16 cellular contexts compared by ENCODE assay signal in genomic region chr4:185834088-185834487, GRCh38. TPM values are rescaled to one million over a fixed set of nuclear protein-coding genes. Genes with fewer than 3 reads are reported as not detected.
DNase-seq lines count a peak whose midpoint lies in the region; ATAC-seq and TF ChIP-seq lines count a peak whose summit lies in the region.
"Had no signal": no experiment of that assay in that cellular context is flagged by ENCODE, and none has a peak within 500 bp of the region (broad histone marks: within the 10 kb centered on the region; RNA-seq: fewer than 3 reads in every experiment).

No MANE protein-coding gene starts in this region.

- no peak overlapping the region for H2BK5ac ChIP-seq in H9 (ENCODE audit: insufficient read length, low read length)

- H3K18ac ChIP-seq in H9 (ENCODE audit: insufficient read length, low read depth, low read length) = no peak overlapping the region

- H3K4me3 Mint-ChIP-seq in H9 (no peak overlapping the region), progenitor cell of endocrine pancreas (ENCODE audit: low read depth) (no peak overlapping the region)
- H3K4me3 Mint-ChIP-seq in activated T-helper 1 cell treated with anti-CD3 and anti-CD28 coated beads, Interleukin-12 subunit alpha, Interleukin-12 subunit beta, Interleukin-2, Interleukin-4 antibody, amounts not matched to agents 30 ng/mL and 10 ng/mL and 1 ng/mL, durations not matched to agents 14 hours and 24 hours and 36 hours = no peak overlapping the region
- H3K4me3 Mint-ChIP-seq: CD4-positive, CD25-positive, alpha-beta regulatory T cell; IgD-negative memory B cell had no signal

- H3K23ac ChIP-seq in H9 (ENCODE audit: insufficient read length, low read depth, low read length) = no peak overlapping the region

- H3K23me2 ChIP-seq in H9 (ENCODE audit: insufficient read length, low read depth, low read length, poor library complexity, severe bottlenecking) = no peaks in the 10 kb centered on the region

- no peak for DNase-seq in heart right ventricle
- DNase-seq in Right ventricle myocardium inferior (ENCODE audit: missing footprints) = no peak
- no peak for DNase-seq in H9
- no peak for DNase-seq in body of pancreas
- no peak for DNase-seq in progenitor cell of endocrine pancreas (ENCODE audit: low spot score, unreplicated experiment)
- DNase-seq in occipital lobe (lab: John Stamatoyannopoulos, UW) = no peak
- no peak for DNase-seq in activated T-helper 1 cell treated with anti-CD3 and anti-CD28 coated beads, Interleukin-12 subunit alpha, Interleukin-12 subunit beta, Interleukin-2, Interleukin-4 antibody, amounts not matched to agents 30 ng/mL and 10 ng/mL and 1 ng/mL, durations not matched to agents 14 hours and 24 hours and 36 hours (ENCODE audit: low spot score)
- DNase-seq: ACHN; Calu3; CD4-positive, CD25-positive, alpha-beta regulatory T cell; DMS 273 treated with DMSO at 0.1 percent for 48 hours; DMS79; H7 had no signal

- H2AFZ ChIP-seq in H9 (ENCODE audit: low read length) = no peak overlapping the region

- H2BK120ac ChIP-seq in H9 (ENCODE audit: low read depth, low read length, poor library complexity, severe bottlenecking) = no peak overlapping the region

- no peak overlapping the region for H2AK5ac ChIP-seq in H9 (ENCODE audit: insufficient read length, low read length)

- no peak overlapping the region for H2BK12ac ChIP-seq in H9 (ENCODE audit: insufficient read length, low read depth, low read length)

- no peak overlapping the region for H4K5ac ChIP-seq in H9 (ENCODE audit: insufficient read length, low read depth, low read length)

- peaks cover 8 to 63% (median 31%) of the 10 kb centered on the region in 9 donors for H3K4me1 ChIP-seq in heart right ventricle
- H3K4me1 ChIP-seq in H9 (ENCODE audit: insufficient read depth, low read length) = peaks cover 17% of the 10 kb centered on the region; the same call in 1 of the 2 replicates
- H3K4me1 ChIP-seq in body of pancreas = peaks cover 92% of the 10 kb centered on the region

- H3K36me3 ChIP-seq in heart right ventricle = no peaks in the 10 kb centered on the region
- H3K36me3 ChIP-seq in body of pancreas (replicated peaks in 1 of 2; ENCODE audit: insufficient read depth in 1 of 2, low read depth in 2 of 2) = no peaks in the 10 kb centered on the region
- H3K36me3 ChIP-seq: BLaER1 treated with 17β-estradiol and CSF1 and Interleukin-3, amounts not matched to agents 10 nM and 100 nM had no signal

- WGBS in heart right ventricle, 2 donors = 71 to 74% methylated on average over 4 of the region's 4 CpGs
- WGBS in H9 (ENCODE audit: extremely low coverage, insufficient read length, low lambda C conversion rate) = no CpG with 5 or more reads among the region's 4 CpGs
- 82 to 88% methylated on average over 4 of the region's 4 CpGs for WGBS in body of pancreas, 2 donors

- H3K79me1 ChIP-seq in H9 (ENCODE audit: insufficient read depth, low read depth, low read length, poor library complexity, severe bottlenecking) = no peaks in the 10 kb centered on the region

- H4K8ac ChIP-seq in H9 (replicated peaks; ENCODE audit: insufficient read length, low read depth, low read length) = no peak overlapping the region

- H3K27ac ChIP-seq in heart right ventricle = peak overlapping the region in 7 of 10 donors; percentile 12 to 85 (median 76)
- no peak overlapping the region for H3K27ac ChIP-seq in H9 (ENCODE audit: insufficient read length, low read depth, low read length)
- H3K27ac ChIP-seq in body of pancreas = peak overlapping the region in 3 of 4 donors; percentile 73 to 86 (median 79)
- H3K27ac ChIP-seq: BLaER1 treated with 17β-estradiol and CSF1 and Interleukin-3, amounts not matched to agents 10 nM and 100 nM had no signal

- H3K36me3 Mint-ChIP-seq in H9 (ENCODE audit: insufficient read depth in 1 of 3, low read depth in 3 of 3) (peaks cover 0 to 6% (median 3%) of the 10 kb centered on the region in 3 experiments; a peak in 3 of 7 replicates), progenitor cell of endocrine pancreas (ENCODE audit: insufficient read depth) (no peaks in the 10 kb centered on the region)
- no peaks in the 10 kb centered on the region for H3K36me3 Mint-ChIP-seq in activated T-helper 1 cell treated with anti-CD3 and anti-CD28 coated beads, Interleukin-12 subunit alpha, Interleukin-12 subunit beta, Interleukin-2, Interleukin-4 antibody, amounts not matched to agents 30 ng/mL and 10 ng/mL and 1 ng/mL, durations not matched to agents 14 hours and 24 hours and 36 hours (ENCODE audit: low read depth)
- H3K36me3 Mint-ChIP-seq: CD4-positive, CD25-positive, alpha-beta regulatory T cell; IgD-negative memory B cell had no signal

- no peaks in the 10 kb centered on the region for H3K79me2 ChIP-seq in H9 (ENCODE audit: insufficient read depth, low read length)

- H3K56ac ChIP-seq in H9 (ENCODE audit: insufficient read length, low read depth, low read length) = no peak overlapping the region

- intact Hi-C loops in heart right ventricle (cut with DNase I) = no loop called here
- intact Hi-C loops in Right ventricle myocardium inferior (cut with DNase I) = no loop called here
- intact Hi-C loops in body of pancreas (cut with DNase I) = no loop called here
- intact Hi-C loops in activated T-helper 1 cell treated with anti-CD3 and anti-CD28 coated beads, Interleukin-12 subunit alpha, Interleukin-12 subunit beta, Interleukin-2, Interleukin-4 antibody, amounts not matched to agents 30 ng/mL and 10 ng/mL and 1 ng/mL, durations not matched to agents 14 hours and 24 hours and 36 hours (cut with micrococcal nuclease) = no loop called here

- no peaks in the 10 kb centered on the region for H3K27me3 Mint-ChIP-seq in H9 (ENCODE audit: low read depth)
- no peaks in the 10 kb centered on the region for H3K27me3 Mint-ChIP-seq in progenitor cell of endocrine pancreas
- H3K27me3 Mint-ChIP-seq in activated T-helper 1 cell treated with anti-CD3 and anti-CD28 coated beads, Interleukin-12 subunit alpha, Interleukin-12 subunit beta, Interleukin-2, Interleukin-4 antibody, amounts not matched to agents 30 ng/mL and 10 ng/mL and 1 ng/mL, durations not matched to agents 14 hours and 24 hours and 36 hours (ENCODE audit: insufficient read depth) = no peaks in the 10 kb centered on the region

- H3K14ac ChIP-seq in H9 (ENCODE audit: insufficient read depth, low read length) = no peak overlapping the region

- no peak overlapping the region for H3K4ac ChIP-seq in H9 (ENCODE audit: low read depth, low read length)

- H3K9me3 ChIP-seq in heart right ventricle (no peaks in the 10 kb centered on the region), H9 (ENCODE audit: control insufficient read depth, low read depth, low read length) (no peaks in the 10 kb centered on the region), body of pancreas (no peaks in the 10 kb centered on the region)
- H3K9me3 ChIP-seq: BLaER1 treated with 17β-estradiol and CSF1 and Interleukin-3, amounts not matched to agents 10 nM and 100 nM had no signal

- H4K20me1 ChIP-seq in H9 (ENCODE audit: control insufficient read depth, insufficient read depth, insufficient read length) = no peaks in the 10 kb centered on the region
- H4K20me1 ChIP-seq: BLaER1 treated with 17β-estradiol and CSF1 and Interleukin-3, amounts not matched to agents 10 nM and 100 nM had no signal

- H3K9ac ChIP-seq in H9 (ENCODE audit: extremely low read depth, insufficient read length, low read length) = no peak overlapping the region
- H3K9ac ChIP-seq: BLaER1 treated with 17β-estradiol and CSF1 and Interleukin-3, amounts not matched to agents 10 nM and 100 nM had no signal

- H3K27ac Mint-ChIP-seq in H9 (peak overlapping the region; percentile 9 to 81 (median 34); a peak in 3 of 7 replicates), progenitor cell of endocrine pancreas (peak overlapping the region; percentile 18)
- H3K27ac Mint-ChIP-seq in activated T-helper 1 cell treated with anti-CD3 and anti-CD28 coated beads, Interleukin-12 subunit alpha, Interleukin-12 subunit beta, Interleukin-2, Interleukin-4 antibody, amounts not matched to agents 30 ng/mL and 10 ng/mL and 1 ng/mL, durations not matched to agents 14 hours and 24 hours and 36 hours = no peak overlapping the region
- H3K27ac Mint-ChIP-seq: CD4-positive, CD25-positive, alpha-beta regulatory T cell; IgD-negative memory B cell had no signal

- ATAC-seq in heart right ventricle = no peak
- ATAC-seq in Right ventricle myocardium inferior = no peak
- no peak for ATAC-seq in body of pancreas
- ATAC-seq: GM12878 had no signal

- no peak for TF ChIP-seq CTCF in heart right ventricle (IDR thresholded peaks at IDR 0.05)
- no peak for TF ChIP-seq CTCF in H9 (conservative IDR thresholded peaks at IDR 0.05)
- TF ChIP-seq CTCF in body of pancreas (IDR thresholded peaks at IDR 0.05) = no peak
- no peak for TF ChIP-seq CTCF in progenitor cell of endocrine pancreas (IDR thresholded peaks at IDR 0.05; ENCODE audit: unreplicated experiment)

- H3K4me3 ChIP-seq in heart right ventricle = no peak overlapping the region
- no peak overlapping the region for H3K4me3 ChIP-seq in body of pancreas
- H3K4me3 ChIP-seq: BLaER1 treated with 17β-estradiol and CSF1 and Interleukin-3, amounts not matched to agents 10 nM and 100 nM; GM12878 had no signal

- no peak overlapping the region for H2BK20ac ChIP-seq in H9 (ENCODE audit: low read depth, low read length, poor library complexity, severe bottlenecking)

- H4K91ac ChIP-seq in H9 (ENCODE audit: insufficient read length, low read depth, low read length) = no peak overlapping the region

- no peak for TF ChIP-seq POLR2A in body of pancreas (IDR thresholded peaks at IDR 0.05)

- no peaks in the 10 kb centered on the region for H3K9me3 Mint-ChIP-seq in H9
- no peaks in the 10 kb centered on the region for H3K9me3 Mint-ChIP-seq in progenitor cell of endocrine pancreas (ENCODE audit: low read depth)
- no peaks in the 10 kb centered on the region for H3K9me3 Mint-ChIP-seq in activated T-helper 1 cell treated with anti-CD3 and anti-CD28 coated beads, Interleukin-12 subunit alpha, Interleukin-12 subunit beta, Interleukin-2, Interleukin-4 antibody, amounts not matched to agents 30 ng/mL and 10 ng/mL and 1 ng/mL, durations not matched to agents 14 hours and 24 hours and 36 hours
- H3K9me3 Mint-ChIP-seq: IgD-negative memory B cell had no signal

- H3T11ph ChIP-seq in H9 (ENCODE audit: low read length) = no peak overlapping the region

- H3K4me2 ChIP-seq in H9 (ENCODE audit: insufficient read depth, insufficient read length, low read length) = no peak overlapping the region
- H3K4me2 ChIP-seq: BLaER1 treated with 17β-estradiol and CSF1 and Interleukin-3, amounts not matched to agents 10 nM and 100 nM had no signal

- no peak overlapping the region for H2BK15ac ChIP-seq in H9 (ENCODE audit: low read depth, low read length)

- H3K27me3 ChIP-seq in heart right ventricle = no peaks in the 10 kb centered on the region
- no peaks in the 10 kb centered on the region for H3K27me3 ChIP-seq in H9 (ENCODE audit: insufficient read depth, low read length)
- no peaks in the 10 kb centered on the region for H3K27me3 ChIP-seq in body of pancreas
- H3K27me3 ChIP-seq: BLaER1 treated with 17β-estradiol and CSF1 and Interleukin-3, amounts not matched to agents 10 nM and 100 nM had no signal

- H3K4me1 Mint-ChIP-seq in H9 (peaks cover 26 to 33% of the 10 kb centered on the region in 2 experiments), progenitor cell of endocrine pancreas (ENCODE audit: low read depth) (peaks cover 54% of the 10 kb centered on the region)
- H3K4me1 Mint-ChIP-seq in activated T-helper 1 cell treated with anti-CD3 and anti-CD28 coated beads, Interleukin-12 subunit alpha, Interleukin-12 subunit beta, Interleukin-2, Interleukin-4 antibody, amounts not matched to agents 30 ng/mL and 10 ng/mL and 1 ng/mL, durations not matched to agents 14 hours and 24 hours and 36 hours (ENCODE audit: low read depth) = no peaks in the 10 kb centered on the region
- H3K4me1 Mint-ChIP-seq: CD4-positive, CD25-positive, alpha-beta regulatory T cell; IgD-negative memory B cell had no signal

RNA-seq across cellular contexts. Expression of gene SORBS2, which starts 22.1 kb away (rescaled TPM):
- total RNA-seq in heart right ventricle = 1,000 to 10,000 TPM in 8 of 10 donors, 100 to 1,000 TPM in 2; 975 to 3,169 (median 1,932) TPM
- polyA plus RNA-seq in heart right ventricle = 100 to 1,000 TPM; 175 to 259 TPM
- total RNA-seq in Right ventricle myocardium inferior = 828 TPM
- 8.8 and 9.7 TPM in 2 replicates for total RNA-seq in H9 (2021)
- 100 to 1,000 TPM; 210 to 218 TPM for total RNA-seq in body of pancreas
- total RNA-seq in progenitor cell of endocrine pancreas = 92.6 and 94.2 TPM in 2 replicates
- 66.8 TPM for total RNA-seq in occipital lobe
- total RNA-seq in activated T-helper 1 cell treated with anti-CD3 and anti-CD28 coated beads, Interleukin-12 subunit alpha, Interleukin-12 subunit beta, Interleukin-2, Interleukin-4 antibody, amounts not matched to agents 30 ng/mL and 10 ng/mL and 1 ng/mL, durations not matched to agents 14 hours and 24 hours and 36 hours = not detected in 2 replicates
- polyA plus RNA-seq: CD4-positive, CD25-positive, alpha-beta regulatory T cell; IgD-negative memory B cell had no signal
